ENCODE assay signal across 8 cellular contexts in genomic region chr19:47130589-47131168, GRCh38. TPM values are rescaled to one million over a fixed set of nuclear protein-coding genes. Genes with fewer than 3 reads are reported as not detected.
DNase-seq lines count a peak whose midpoint lies in the region; ATAC-seq, FAIRE-seq and TF ChIP-seq lines count a peak whose summit lies in the region.

SAE1 (plus strand) TSS chr19:47130835; CDS start chr19:47130931, 96 bp downstream.

- H3K4me1 ChIP-seq in astrocyte (ENCODE audit: insufficient read depth, low read length) (peaks cover 15% of the 10 kb centered on the region), rectal smooth muscle tissue (ENCODE audit: control insufficient read depth, insufficient read depth, low read length) (peaks cover 3% of the 10 kb centered on the region), aorta (ENCODE audit: control insufficient read depth in 1 of 2, insufficient read depth in 2 of 2, low read length in 2 of 2) (peaks cover 0 to 4% of the 10 kb centered on the region in 2 donors)

- H3K36me3 ChIP-seq in astrocyte (ENCODE audit: insufficient read depth, low read length) (peaks cover 5% of the 10 kb centered on the region), rectal smooth muscle tissue (ENCODE audit: control insufficient read depth, insufficient read depth, low read length) (peaks cover 2% of the 10 kb centered on the region), aorta (ENCODE audit: control insufficient read depth in 1 of 2, insufficient read depth in 2 of 2, low read length in 1 of 2) (no peaks in the 10 kb centered on the region)

- H3K4me2 ChIP-seq in astrocyte (ENCODE audit: low read length): peak within 1 kb of the TSS; percentile 95

- H3K4me1 Mint-ChIP-seq in T-helper 2 cell treated with Interferon-gamma antibody and Interleukin-4, amounts not matched to agents 5 μg/mL and 100 μg/mL, for 36 hours (ENCODE audit: low read depth): peaks cover 35% of the 10 kb centered on the region
- H3K4me1 Mint-ChIP-seq in astrocyte (ENCODE audit: low read depth, unreplicated experiment): peaks cover 21% of the 10 kb centered on the region

- peaks cover 45% of the 10 kb centered on the region for H4K20me1 ChIP-seq in astrocyte (ENCODE audit: insufficient read depth, low read length)

- TF ChIP-seq CTCF in astrocyte (IDR thresholded peaks at IDR 0.05; ENCODE audit: insufficient read depth, low read depth, low read length): peak; percentile 10

- H3K36me3 Mint-ChIP-seq in T-helper 2 cell treated with Interferon-gamma antibody and Interleukin-4, amounts not matched to agents 5 μg/mL and 100 μg/mL, for 36 hours (ENCODE audit: low read depth): peaks cover 45% of the 10 kb centered on the region
- peaks cover 4% of the 10 kb centered on the region for H3K36me3 Mint-ChIP-seq in astrocyte (ENCODE audit: low read depth, unreplicated experiment)

- H3K79me2 ChIP-seq in astrocyte (ENCODE audit: insufficient read depth, low read length): peaks cover 50% of the 10 kb centered on the region

- DNase-seq in NCI-H1930 (lab: John Stamatoyannopoulos, UW) (peak; percentile 98 to 99), astrocyte (ENCODE audit: low read depth) (peak; percentile 93), hepatic stellate cell (ENCODE audit: low spot score) (peak; percentile 98), aorta (peak; percentile 96 to 98)
- DNase-seq in T-helper 2 cell treated with Interferon-gamma antibody and Interleukin-4, amounts not matched to agents 5 μg/mL and 100 μg/mL, for 36 hours (ENCODE audit: low spot score): peak; percentile 98

- peak within 1 kb of the TSS; percentile 97 for H3K27ac Mint-ChIP-seq in T-helper 2 cell treated with Interferon-gamma antibody and Interleukin-4, amounts not matched to agents 5 μg/mL and 100 μg/mL, for 36 hours
- peak within 1 kb of the TSS; percentile 98 for H3K27ac Mint-ChIP-seq in astrocyte (ENCODE audit: unreplicated experiment)

- H3K9me3 ChIP-seq in astrocyte (ENCODE audit: insufficient read depth, low read depth, low read length): no peaks in the 10 kb centered on the region
- H3K9me3 ChIP-seq in aorta (ENCODE audit: control insufficient read depth, low read length): no peaks in the 10 kb centered on the region

- H2AFZ ChIP-seq in astrocyte (ENCODE audit: low read depth, low read length): peak within 1 kb of the TSS; percentile 70

- peak within 1 kb of the TSS; percentile 97 for H3K9ac ChIP-seq in astrocyte (ENCODE audit: low read length)
- peak within 1 kb of the TSS; percentile 80 for H3K9ac ChIP-seq in rectal smooth muscle tissue (ENCODE audit: low read length)

- WGBS in aorta, 2 donors: 0% methylated on average over 50 to 51 of the region's 51 CpGs

- intact Hi-C loops in aorta (cut with DNase I): no loop called here

- H3K27ac ChIP-seq in astrocyte (ENCODE audit: low read depth, low read length) (peak within 1 kb of the TSS; percentile 91), rectal smooth muscle tissue (ENCODE audit: low read depth, low read length) (peak within 1 kb of the TSS; percentile 87), aorta (ENCODE audit: low read depth in 1 of 2, low read length in 2 of 2) (peak within 1 kb of the TSS in 1 of 2 donors; percentile 76)

- H3K27me3 Mint-ChIP-seq in T-helper 2 cell treated with Interferon-gamma antibody and Interleukin-4, amounts not matched to agents 5 μg/mL and 100 μg/mL, for 36 hours (ENCODE audit: low read depth): peaks cover 4% of the 10 kb centered on the region
- no peaks in the 10 kb centered on the region for H3K27me3 Mint-ChIP-seq in astrocyte (ENCODE audit: low read depth, unreplicated experiment)

- ATAC-seq in GM18498 (IDR thresholded peaks at IDR 0.05; ENCODE audit: unreplicated experiment) (peak; percentile 86), HG02970 (IDR thresholded peaks at IDR 0.05; ENCODE audit: low FRiP score, unreplicated experiment) (peak; percentile 87), aorta (ENCODE audit: low FRiP score) (peak; percentile 97)

- H3K27me3 ChIP-seq in astrocyte (ENCODE audit: insufficient read depth, low read length) (no peaks in the 10 kb centered on the region), rectal smooth muscle tissue (ENCODE audit: control insufficient read depth, insufficient read depth, low read length) (no peaks in the 10 kb centered on the region), aorta (ENCODE audit: control insufficient read depth in 1 of 2, insufficient read depth in 2 of 2, low read length in 1 of 2) (no peaks in the 10 kb centered on the region)

- FAIRE-seq in astrocyte (lab: Jason Lieb, UNC): peak; percentile 50

- H3K4me3 ChIP-seq in astrocyte (ENCODE audit: insufficient read depth, low read depth, low read length) (peak within 1 kb of the TSS; percentile 94), rectal smooth muscle tissue (ENCODE audit: low read length) (peak within 1 kb of the TSS; percentile 98), aorta (ENCODE audit: low read length in 2 of 2) (peak within 1 kb of the TSS; percentile 52 to 62)

- peaks cover 7% of the 10 kb centered on the region for H3K9me3 Mint-ChIP-seq in T-helper 2 cell treated with Interferon-gamma antibody and Interleukin-4, amounts not matched to agents 5 μg/mL and 100 μg/mL, for 36 hours
- H3K9me3 Mint-ChIP-seq in astrocyte (ENCODE audit: unreplicated experiment): peaks cover 6% of the 10 kb centered on the region

- H3K4me3 Mint-ChIP-seq in T-helper 2 cell treated with Interferon-gamma antibody and Interleukin-4, amounts not matched to agents 5 μg/mL and 100 μg/mL, for 36 hours: peak within 1 kb of the TSS; percentile 99
- H3K4me3 Mint-ChIP-seq in astrocyte (ENCODE audit: unreplicated experiment): peak within 1 kb of the TSS; percentile 100

RNA-seq across cellular contexts. Expression of gene SAE1, which starts in this region (rescaled TPM):
- total RNA-seq in astrocyte (107 and 133 TPM in 2 replicates), aorta (10 to 100 TPM; 44.5 to 64.9 TPM)
- 10 to 100 TPM; 49.5 to 59.0 TPM for polyA plus RNA-seq in aorta
